18 cellular contexts compared by ENCODE assay signal in genomic region chr7:17882685-17883084, GRCh38.
"Had no signal": no experiment of that assay in that cellular context is flagged by ENCODE, and none has a peak within 500 bp of the region (broad histone marks: within the 10 kb centered on the region; RNA-seq: fewer than 3 reads in every experiment).

No MANE protein-coding gene starts in this region.

- H3K4me1 Mint-ChIP-seq: naive B cell, nephron had no signal

- H3K4me3 Mint-ChIP-seq: dendritic cell treated with granulocyte-macrophage colony-stimulating factor and Interleukin-4, amounts not matched to agents 40 ng/mL and 50 ng/mL, for 4 days; effector memory CD8-positive, alpha-beta T cell; naive B cell; nephron had no signal

- H3K27me3 Mint-ChIP-seq: dendritic cell treated with granulocyte-macrophage colony-stimulating factor and Interleukin-4, amounts not matched to agents 40 ng/mL and 50 ng/mL, for 4 days; effector memory CD8-positive, alpha-beta T cell; naive B cell had no signal

- H3K9me3 ChIP-seq: ovary, right atrium auricular region, stomach, thoracic aorta, transverse colon had no signal

- H3K27me3 ChIP-seq: hepatocyte, ovary, right atrium auricular region, stomach, transverse colon had no signal

- H3K9me3 Mint-ChIP-seq: dendritic cell treated with granulocyte-macrophage colony-stimulating factor and Interleukin-4, amounts not matched to agents 40 ng/mL and 50 ng/mL, for 4 days; effector memory CD8-positive, alpha-beta T cell; naive B cell; nephron had no signal

- H3K27ac Mint-ChIP-seq: dendritic cell treated with granulocyte-macrophage colony-stimulating factor and Interleukin-4, amounts not matched to agents 40 ng/mL and 50 ng/mL, for 4 days; effector memory CD8-positive, alpha-beta T cell; nephron had no signal

- H3K4me2 ChIP-seq: hepatocyte had no signal

- ATAC-seq: effector memory CD8-positive, alpha-beta T cell had no signal

- H3K36me3 ChIP-seq: ovary had no signal

- H3K79me2 ChIP-seq: hepatocyte had no signal

- H2AFZ ChIP-seq: hepatocyte had no signal

- DNase-seq: effector memory CD8-positive, alpha-beta T cell; erythroblast; foreskin melanocyte; head of caudate nucleus; kidney glomerular epithelial cell; mesendoderm; naive B cell; ovary; small intestine; stimulated activated CD4-positive, alpha-beta T cell treated with anti-CD3 and anti-CD28 coated beads, Interleukin-12 subunit alpha, Interleukin-12 subunit beta, amount 100 ng/mL, for 4 hours; stimulated activated naive CD4-positive, alpha-beta T cell; stomach; transverse colon had no signal

- H3K4me1 ChIP-seq: right atrium auricular region, stomach, transverse colon had no signal

- H3K4me3 ChIP-seq: hepatocyte, ovary, right atrium auricular region, stomach, thoracic aorta, transverse colon had no signal

- H3K27ac ChIP-seq: hepatocyte, ovary, right atrium auricular region, stomach, thoracic aorta, transverse colon had no signal
